Comparison of ENCODE assay signal across 9 cellular contexts in the genomic region with DNA sequence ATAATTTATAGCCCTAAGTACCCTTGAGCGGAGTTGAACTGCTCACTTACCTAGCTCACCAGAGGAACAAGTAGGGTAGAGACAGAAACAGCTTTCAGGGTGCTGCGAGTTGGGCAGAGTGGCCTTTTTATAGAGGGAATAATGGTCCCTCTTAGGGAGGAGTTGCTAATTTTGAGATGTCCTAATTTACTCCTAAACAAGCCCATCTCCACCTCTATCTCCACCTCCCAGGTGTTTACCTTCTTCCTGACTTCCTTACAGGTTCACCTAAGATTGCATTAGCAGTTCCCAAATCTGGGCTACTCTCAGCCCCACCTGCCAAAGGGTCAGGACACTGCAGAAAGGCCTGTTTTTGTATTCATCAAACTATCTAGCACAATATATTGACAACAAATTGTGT. TPM values are rescaled to one million over a fixed set of nuclear protein-coding genes. Genes with fewer than 3 reads are reported as not detected.
"Had no signal": no experiment of that assay in that cellular context is flagged by ENCODE, and none has a peak within 500 bp of the region (broad histone marks: within the 10 kb centered on the region; RNA-seq: fewer than 3 reads in every experiment).

A gene (minus strand): TSS at position 101 of the 400 bp plus-strand sequence. CDS start 940 bp downstream, outside the sequence.

- DNase-seq: GDM1, GF-D8 had no signal

- ATAC-seq: GM12878 had no signal

- H3K4me3 ChIP-seq: GM12878 had no signal

- FAIRE-seq: G401.6, GM12878, GM12891, GM12892, GM18507, GM19239 had no signal

RNA-seq across cellular contexts. Expression of the gene that starts here (rescaled TPM):
- total RNA-seq: G401, GM12878 had no signal
- polyA plus RNA-seq: GM12878 had no signal
